ENCODE assay signal across 9 cellular contexts in genomic region chr10:73911553-73912004, GRCh38.
A peak's percentile ranks its signal among the peaks of the same experiment; 100 is the strongest.
DNase-seq lines count a peak whose midpoint lies in the region; ATAC-seq and TF ChIP-seq lines count a peak whose summit lies in the region.
"Had no signal": no experiment of that assay in that cellular context is flagged by ENCODE, and none has a peak within 500 bp of the region (broad histone marks: within the 10 kb centered on the region; RNA-seq: fewer than 3 reads in every experiment).

No MANE protein-coding gene starts in this region.

- no peak for DNase-seq in WERI-Rb-1
- peak; percentile 43 for DNase-seq in glomerular visceral epithelial cell (ENCODE audit: extremely low spot score)
- no peak for DNase-seq in skeletal muscle cell (ENCODE audit: low read depth)
- no peak for DNase-seq in activated CD4-positive, CD25-positive, alpha-beta regulatory T cell treated with anti-CD3 and anti-CD28 coated beads, Interleukin-2, amount 50 U/mL, for 72 hours
- no peak for DNase-seq in NCI-H510A treated with DMSO at 0.1 percent for 48 hours (lab: John Stamatoyannopoulos, UW)
- no peak for DNase-seq in NCI-H748 (lab: John Stamatoyannopoulos, UW; ENCODE audit: unreplicated experiment)
- no peak for DNase-seq in COLO668 (lab: John Stamatoyannopoulos, UW; ENCODE audit: unreplicated experiment)
- DNase-seq: amniotic stem cell had no signal

- H3K27ac ChIP-seq in WERI-Rb-1: no peak overlapping the region

- ATAC-seq in GM18498 (IDR thresholded peaks at IDR 0.05; ENCODE audit: unreplicated experiment): peak; percentile 25

- peaks cover 9% of the 10 kb centered on the region for H3K27me3 ChIP-seq in WERI-Rb-1 (ENCODE audit: insufficient read depth, low read depth, severe bottlenecking)

- H3K36me3 ChIP-seq in WERI-Rb-1: no peaks in the 10 kb centered on the region

- TF ChIP-seq CTCF in WERI-Rb-1 (IDR thresholded peaks at IDR 0.05; ENCODE audit: low read depth, low read length): no peak

- H3K4me3 ChIP-seq in WERI-Rb-1 (ENCODE audit: low read depth, low read length): peak overlapping the region; percentile 51
- peak overlapping the region; percentile 67 for H3K4me3 ChIP-seq in skeletal muscle cell (ENCODE audit: low read depth, low read length)

- H3K9me3 ChIP-seq in WERI-Rb-1 (ENCODE audit: severe bottlenecking): no peaks in the 10 kb centered on the region
